Comparison of ENCODE assay signal across 8 cellular contexts in the genomic region with DNA sequence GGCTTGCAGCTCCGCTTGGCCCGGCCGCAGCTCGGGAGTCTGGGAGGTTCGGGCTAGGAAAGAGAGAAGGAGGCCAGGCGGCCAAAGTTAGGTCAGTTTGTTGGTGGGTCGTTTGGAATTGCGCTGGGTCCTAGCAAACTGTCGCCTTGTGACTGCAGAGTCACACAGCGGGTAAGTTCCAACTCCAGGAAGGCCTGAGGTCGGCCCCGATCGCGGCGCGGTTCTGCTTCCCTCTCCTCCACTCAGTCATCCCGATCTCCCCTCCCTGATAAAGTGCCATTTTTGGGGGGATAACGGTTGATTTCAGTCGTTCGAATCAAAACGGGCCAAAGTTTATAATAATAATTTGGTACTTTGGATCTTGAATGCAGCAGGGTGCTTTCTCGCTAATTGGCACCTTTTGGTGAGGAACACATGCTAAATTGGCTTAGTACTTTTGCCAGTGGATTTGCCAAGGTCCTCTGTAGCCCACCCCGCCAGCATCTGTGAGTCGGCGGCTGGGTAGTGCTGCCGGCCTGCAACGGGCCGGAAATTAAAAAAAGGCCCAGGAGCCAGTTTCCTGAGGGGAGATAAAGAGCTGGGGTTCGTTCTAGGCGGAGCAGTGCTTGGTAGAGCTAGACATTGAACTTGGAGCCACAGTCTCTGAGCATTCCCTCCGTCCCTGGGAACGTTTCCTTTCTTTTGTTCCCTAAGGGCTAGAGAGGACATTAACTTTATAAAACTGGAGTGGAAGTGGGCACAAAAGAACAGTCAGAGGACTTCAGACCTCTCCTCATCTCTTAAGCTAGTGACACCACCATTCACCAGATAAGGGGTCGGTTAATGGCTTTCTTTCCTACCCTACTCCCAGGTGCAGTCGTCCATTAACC. TPM values are rescaled to one million over a fixed set of nuclear protein-coding genes. Genes with fewer than 3 reads are reported as not detected.
DNase-seq lines count a peak whose midpoint lies in the region; ATAC-seq and TF ChIP-seq lines count a peak whose summit lies in the region.

No MANE protein-coding gene starts in this region.

- peaks cover 16% of the 10 kb centered on the region; the same call in 1 of the 2 replicates for H3K36me3 ChIP-seq in BE2C
- H3K36me3 ChIP-seq in OCI-LY7 (ENCODE audit: insufficient read depth, low read length): peaks cover 49% of the 10 kb centered on the region

- H3K27me3 ChIP-seq in BE2C: no peaks in the 10 kb centered on the region

- peaks cover 39% of the 10 kb centered on the region for H4K20me1 ChIP-seq in OCI-LY7 (ENCODE audit: insufficient read depth, low read length)

- peaks cover 58% of the 10 kb centered on the region for H3K79me2 ChIP-seq in OCI-LY7 (ENCODE audit: insufficient read depth, low read depth, low read length)

- H2AFZ ChIP-seq in OCI-LY7 (ENCODE audit: low read length): no peak overlapping the region

- H3K4me1 ChIP-seq in BE2C: no peaks in the 10 kb centered on the region
- H3K4me1 ChIP-seq in OCI-LY7 (ENCODE audit: insufficient read depth, low read length, poor library complexity, severe bottlenecking): peaks cover 26% of the 10 kb centered on the region

- H3K4me3 ChIP-seq in BE2C (ENCODE audit: low read depth, low read length) (peak overlapping the region; percentile 98), OCI-LY7 (ENCODE audit: low read depth, low read length, poor library complexity, severe bottlenecking) (peak overlapping the region; percentile 90), astrocyte of the cerebellum (ENCODE audit: low read depth, low read length) (peak overlapping the region; percentile 88)

- BruUV-seq in OCI-LY7 (replicated peaks; lab: Mats Ljungman, UMichigan): no TSS peak

- peak overlapping the region; percentile 65 for H3K27ac ChIP-seq in OCI-LY7 (ENCODE audit: low read depth, low read length, poor library complexity, severe bottlenecking)

- POLR2A ChIA-PET in OCI-LY7 (lab: Charles Lee): interaction anchor here (0.6 to 1.8 kb wide), 6 partner anchors 18 to 75 kb away, joined by 3 to 8 read pairs (median 4); partner anchors contain the start of gene CCDC116

- H3K9me3 ChIP-seq in BE2C (no peaks in the 10 kb centered on the region), OCI-LY7 (ENCODE audit: low read length) (no peaks in the 10 kb centered on the region)

- peak overlapping the region; percentile 98 for H3K4me2 ChIP-seq in OCI-LY7 (ENCODE audit: low read length)

- intact Hi-C loops in OCI-LY7 (cut with micrococcal nuclease; ENCODE audit: unreplicated experiment): loop anchor here (1.0 to 2.0 kb wide), 3 partner anchors 12 to 48 kb away; no protein-coding TSS in a partner anchor

- in situ Hi-C loops in astrocyte of the cerebellum (cut with HindIII; ENCODE audit: low sequenced_read_pairs): no loop called here

- CTCF ChIA-PET in OCI-LY7 (lab: Charles Lee; ENCODE audit: unreplicated experiment): no interaction called here

- DNase-seq in BE2C (peak; percentile 37), OCI-LY7 (ENCODE audit: low spot score) (peak; percentile 65), astrocyte of the cerebellum (ENCODE audit: low read depth) (no peak), iris pigment epithelial cell (ENCODE audit: low read depth) (peak; percentile 52), SK-N-DZ (ENCODE audit: low spot score) (no peak), GF-D8 (lab: John Stamatoyannopoulos, UW) (no peak)
- peak; percentile 31 for DNase-seq in stimulated activated CD4-positive, alpha-beta T cell treated with anti-CD3 and anti-CD28 coated beads, Interleukin-4, amount 100 ng/mL, for 1 hour

- H3K9me2 ChIP-seq in OCI-LY7 (ENCODE audit: insufficient read depth, low read length): no peaks in the 10 kb centered on the region

- no peak for TF ChIP-seq CTCF in BE2C (IDR thresholded peaks at IDR 0.05; ENCODE audit: low read depth, low read length)
- no peak for TF ChIP-seq CTCF in OCI-LY7 (conservative IDR thresholded peaks at IDR 0.05; ENCODE audit: low read length)
- no peak for TF ChIP-seq CTCF in astrocyte of the cerebellum (IDR thresholded peaks at IDR 0.05; ENCODE audit: low read depth, low read length, missing control alignments)

- ATAC-seq in GM19397 (IDR thresholded peaks at IDR 0.05; ENCODE audit: unreplicated experiment): peak; percentile 28

RNA-seq across cellular contexts. Expression of gene UBE2L3, which starts 0.9 kb away (rescaled TPM):
- polyA plus RNA-seq in BE2C (2012; ENCODE audit: insufficient read depth, insufficient read length, low read depth): 143 TPM
- 61.2 and 63.8 TPM in 2 replicates for total RNA-seq in OCI-LY7 (2014; rRNA removed; shearing (Covaris generic))
- 67.1 and 67.8 TPM in 2 replicates for total RNA-seq in OCI-LY7 (2022)
- 59.0 and 65.7 TPM in 2 replicates for polyA plus RNA-seq in SK-N-DZ (2014; cell fraction: cytosol; rRNA removed)
- 22.9 and 24.5 TPM in 2 replicates for polyA plus RNA-seq in SK-N-DZ (2014; cell fraction: nucleus; rRNA removed)

RNA-seq across cellular contexts. Expression of gene RIMBP3C, which starts 17.2 kb away (rescaled TPM):
- 0.59 TPM for polyA plus RNA-seq in BE2C (2012; ENCODE audit: insufficient read depth, insufficient read length, low read depth)
- total RNA-seq in OCI-LY7 (2014; rRNA removed; shearing (Covaris generic)): 0.15 and 0.69 TPM in 2 replicates
- total RNA-seq in OCI-LY7 (2022): 1.1 and 2.0 TPM in 2 replicates
- 0.06 and 0.12 TPM in 2 replicates for polyA plus RNA-seq in SK-N-DZ (2014; cell fraction: cytosol; rRNA removed)
- polyA plus RNA-seq in SK-N-DZ (2014; cell fraction: nucleus; rRNA removed): 0.44 TPM in 1 of 2 replicates, not detected in the other

Comparison
In these comparisons a context has a peak if more than half of its experiments do, and no peak if none do; other contexts are left out.
1. DNase-seq: peak in BE2C (single experiment), OCI-LY7 (single experiment), iris pigment epithelial cell (single experiment) and stimulated activated CD4-positive, alpha-beta T cell treated with anti-CD3 and anti-CD28 coated beads, Interleukin-4, amount 100 ng/mL, for 1 hour (single experiment); none in astrocyte of the cerebellum (single experiment), SK-N-DZ (single experiment) and GF-D8 (single experiment).
2. Peak in every context shown above with its lines, with median percentiles within 50 percentile points of each other: H3K4me3 ChIP-seq.